8 cellular contexts compared by ENCODE assay signal in genomic region chr20:50191566-50192363, GRCh38. TPM values are rescaled to one million over a fixed set of nuclear protein-coding genes. Genes with fewer than 3 reads are reported as not detected.
DNase-seq lines count a peak whose midpoint lies in the region; ATAC-seq and TF ChIP-seq lines count a peak whose summit lies in the region.

No MANE protein-coding gene starts in this region.

- peak in 3 of 4 experiments; percentile 38 to 79 (median 63) for TF ChIP-seq CTCF in gastroesophageal sphincter (IDR thresholded peaks at IDR 0.05)
- TF ChIP-seq CTCF in parathyroid adenoma (IDR thresholded peaks at IDR 0.05) = peak; percentile 5

- H3K9me3 ChIP-seq in gastroesophageal sphincter = no peaks in the 10 kb centered on the region
- H3K9me3 ChIP-seq in parathyroid adenoma (ENCODE audit: control insufficient read depth, low read length) = no peaks in the 10 kb centered on the region
- no peaks in the 10 kb centered on the region for H3K9me3 ChIP-seq in aorta (ENCODE audit: control insufficient read depth, low read length)

- ATAC-seq in HG03135 (IDR thresholded peaks at IDR 0.05; ENCODE audit: unreplicated experiment) (peak; percentile 31), gastroesophageal sphincter (no peak), aorta (ENCODE audit: low FRiP score) (no peak)

- peaks cover 0 to 57% (median 8%) of the 10 kb centered on the region in 3 donors for H3K4me1 ChIP-seq in gastroesophageal sphincter
- peaks cover 8% of the 10 kb centered on the region for H3K4me1 ChIP-seq in parathyroid adenoma
- H3K4me1 ChIP-seq in aorta (ENCODE audit: control insufficient read depth in 1 of 2, insufficient read depth in 2 of 2, low read length in 2 of 2) = no peaks in the 10 kb centered on the region

- intact Hi-C loops in aorta (cut with DNase I) = loop anchor here (5.0 to 10.0 kb wide), 6 partner anchors 83 to 206 kb away; no protein-coding TSS in a partner anchor

- no peaks in the 10 kb centered on the region for H3K27me3 ChIP-seq in gastroesophageal sphincter
- no peaks in the 10 kb centered on the region for H3K27me3 ChIP-seq in parathyroid adenoma (ENCODE audit: control insufficient read depth, insufficient read depth, low read length)
- no peaks in the 10 kb centered on the region for H3K27me3 ChIP-seq in aorta (ENCODE audit: control insufficient read depth in 1 of 2, insufficient read depth in 2 of 2, low read length in 1 of 2)

- TF ChIP-seq EP300 in gastroesophageal sphincter (IDR thresholded peaks at IDR 0.05) = no peak

- peak overlapping the region; percentile 90 for H2AFZ ChIP-seq in parathyroid adenoma

- TF ChIP-seq POLR2A in gastroesophageal sphincter (IDR thresholded peaks at IDR 0.05) = peak; percentile 9 to 62

- H3K36me3 ChIP-seq in gastroesophageal sphincter (peaks cover 0 to 25% of the 10 kb centered on the region in 2 donors), parathyroid adenoma (ENCODE audit: control insufficient read depth, insufficient read depth, low read length) (no peaks in the 10 kb centered on the region), aorta (ENCODE audit: control insufficient read depth in 1 of 2, insufficient read depth in 2 of 2, low read length in 1 of 2) (no peaks in the 10 kb centered on the region)

- H3K4me2 ChIP-seq in parathyroid adenoma (ENCODE audit: low read length) = peak overlapping the region; percentile 72

- peaks cover 6% of the 10 kb centered on the region for H3K79me2 ChIP-seq in parathyroid adenoma

- 1% methylated on average over 12 of the region's 93 CpGs; no CpG with 5 or more reads in 1 of the 2 donors for WGBS in gastroesophageal sphincter (ENCODE audit: low coverage in 1 of 2), 2 donors
- 0% methylated on average over 57 to 93 of the region's 93 CpGs for WGBS in aorta, 2 donors

- H3K9ac ChIP-seq in parathyroid adenoma = peak overlapping the region; percentile 57

- DNase-seq in SIG-M5 treated with dmso at 0.1 percent for 504 hours (lab: John Stamatoyannopoulos, UW; ENCODE audit: unreplicated experiment) (peak; percentile 73), SIG-M5 (lab: John Stamatoyannopoulos, UW) (no peak), aorta (peak; percentile 77 to 82)
- DNase-seq in activated T-helper 9 cell treated with anti-CD3 and anti-CD28 coated beads, Interleukin-2, amount 50 U/mL, for 16 hours (ENCODE audit: low read depth) = peak; percentile 59

- H3K27ac ChIP-seq in gastroesophageal sphincter (peak overlapping the region; percentile 94 to 100 (median 100)), parathyroid adenoma (peak overlapping the region; percentile 93), aorta (ENCODE audit: low read depth in 1 of 2, low read length in 2 of 2) (peak overlapping the region; percentile 91 to 97)

- H3K4me3 ChIP-seq in gastroesophageal sphincter (peak overlapping the region; percentile 71 to 97), parathyroid adenoma (ENCODE audit: low read depth, low read length) (peak overlapping the region; percentile 81), aorta (ENCODE audit: low read length in 2 of 2) (peak overlapping the region; percentile 87 to 88)

TF ChIP-seq in PFSK-1, 5 proteins besides CTCF, POLR2A, EP300 and RAD21:
- TF ChIP-seq SIN3A (IDR thresholded peaks at IDR 0.05; ENCODE audit: borderline replicate concordance, insufficient read depth, low read length) (0 out of 2 replicates have a peak, but pooled peaks have one; percentile 17), POLR2AphosphoS5 (IDR thresholded peaks at IDR 0.05; ENCODE audit: low read depth, low read length) (no peak; the same call in none of the 2 replicates)
TF ChIP-seq in PFSK-1: peak in this region for 1.

RNA-seq across cellular contexts. Expression of gene CEBPB, which starts 1.1 kb away (rescaled TPM):
- polyA plus RNA-seq in PFSK-1 (2012; ENCODE audit: insufficient read length, low read depth) = 175 TPM
- 100 to 1,000 TPM in 3 of 4 donors, 10 to 100 TPM in 1; 85.2 to 125 (median 108) TPM for total RNA-seq in gastroesophageal sphincter
- total RNA-seq in aorta = 100 to 1,000 TPM in 1 of 2 donors, 10 to 100 TPM in 1; 57.8 to 141 TPM
- polyA plus RNA-seq in aorta = 10 to 100 TPM; 15.8 to 43.6 TPM

RNA-seq across cellular contexts. Expression of gene PEDS1, which starts 38.2 kb away (rescaled TPM):
- polyA plus RNA-seq in PFSK-1 (2012; ENCODE audit: insufficient read length, low read depth) = 48.4 TPM
- total RNA-seq in gastroesophageal sphincter (10 to 100 TPM; 24.1 to 46.3 (median 31.8) TPM), aorta (10 to 100 TPM; 17.2 to 22.6 TPM)
- polyA plus RNA-seq in aorta = 10 to 100 TPM in 1 of 2 donors, 1 to 10 TPM in 1; 6.5 to 13.9 TPM
